In genomic region chr1:52867060-52867845, GRCh38 we compare ENCODE assay signal across 11 cellular contexts. TPM values are rescaled to one million over a fixed set of nuclear protein-coding genes. Genes with fewer than 3 reads are reported as not detected.
A peak's percentile ranks its signal among the peaks of the same experiment; 100 is the strongest.
DNase-seq lines count a peak whose midpoint lies in the region; ATAC-seq and TF ChIP-seq lines count a peak whose summit lies in the region.
"Had no signal": no experiment of that assay in that cellular context is flagged by ENCODE, and none has a peak within 500 bp of the region (broad histone marks: within the 10 kb centered on the region; RNA-seq: fewer than 3 reads in every experiment).

No MANE protein-coding gene starts in this region.

- H3K4me1 Mint-ChIP-seq in memory B cell (no peaks in the 10 kb centered on the region), T-cell (no peaks in the 10 kb centered on the region)

- no TSS peak for BruUV-seq in A673 (replicated peaks; lab: Mats Ljungman, UMichigan)

- peak; percentile 91 for ATAC-seq in GM21576 (IDR thresholded peaks at IDR 0.05; ENCODE audit: unreplicated experiment)
- ATAC-seq in HG03432 (IDR thresholded peaks at IDR 0.05; ENCODE audit: unreplicated experiment): peak; percentile 90
- peak; percentile 74 for ATAC-seq in memory B cell (ENCODE audit: low read depth)
- ATAC-seq in T-cell (replicated peaks in 1 of 4): no peak

- CTCF ChIA-PET in RWPE1 (lab: Yijun Ruan, JAX) (no interaction called here), A673 (lab: Charles Lee) (no interaction called here), T-cell (lab: Charles Lee) (interaction anchor here in 1 of 2 donors (0.7 kb wide), 1 partner anchor 441 kb away, joined by 3 read pairs; no protein-coding TSS in a partner anchor)

- POLR2A ChIA-PET in RWPE1 (lab: Yijun Ruan, JAX; ENCODE audit: low non-redundant PET) (interaction anchor here (0.6 to 0.7 kb wide), 2 partner anchors 25 to 50 kb away, joined by 4 to 6 read pairs; partner anchors contain the start of gene ZYG11A), A673 (lab: Charles Lee; ENCODE audit: low non-redundant PET) (no interaction called here), T-cell (lab: Charles Lee) (interaction anchor here in 1 of 2 donors (0.6 kb wide), 1 partner anchor 127 kb away, joined by 3 read pairs; no protein-coding TSS in a partner anchor)

- H3K4me3 ChIP-seq in A673 (ENCODE audit: low read depth, low read length, poor library complexity, severe bottlenecking): no peak overlapping the region
- H3K4me3 ChIP-seq: SJSA1 had no signal

- no peaks in the 10 kb centered on the region for H3K36me3 ChIP-seq in A673 (ENCODE audit: insufficient read depth, low read length, poor library complexity, severe bottlenecking)
- H3K36me3 ChIP-seq: SJSA1 had no signal

- H3K4me3 Mint-ChIP-seq in memory B cell (no peak overlapping the region), T-cell (no peak overlapping the region)

- no peaks in the 10 kb centered on the region for H3K36me3 Mint-ChIP-seq in memory B cell
- H3K36me3 Mint-ChIP-seq in T-cell: no peaks in the 10 kb centered on the region

- no peaks in the 10 kb centered on the region for H3K27me3 ChIP-seq in A673 (replicated peaks; ENCODE audit: insufficient read depth, low read depth, low read length, poor library complexity)
- H3K27me3 ChIP-seq: SJSA1 had no signal

- no peaks in the 10 kb centered on the region for H3K4me1 ChIP-seq in A673 (ENCODE audit: insufficient read depth, low read length, poor library complexity, severe bottlenecking)
- H3K4me1 ChIP-seq: SJSA1 had no signal

- H3K27me3 Mint-ChIP-seq in memory B cell (peaks cover 2% of the 10 kb centered on the region), T-cell (peaks cover 1 to 14% of the 10 kb centered on the region in 2 donors)

- H3K9me3 Mint-ChIP-seq in memory B cell (no peaks in the 10 kb centered on the region), T-cell (no peaks in the 10 kb centered on the region)

- TF ChIP-seq CTCF in RWPE1 (conservative IDR thresholded peaks at IDR 0.05; ENCODE audit: low read depth): no peak
- no peak for TF ChIP-seq CTCF in A673 (conservative IDR thresholded peaks at IDR 0.05; ENCODE audit: low read depth, low read length)

- DNase-seq in DMS53 (lab: John Stamatoyannopoulos, UW) (peak; percentile 43), DMS53 treated with DMSO at 0.1 percent for 48 hours (lab: John Stamatoyannopoulos, UW; ENCODE audit: unreplicated experiment) (no peak), memory B cell (ENCODE audit: low spot score in 2 of 2) (no peak), RWPE1 (ENCODE audit: low spot score) (no peak), A673 (ENCODE audit: low spot score) (no peak), T-cell (no peak)
- DNase-seq: activated T-cell treated with anti-CD3 and anti-CD28 coated beads for 4 hours had no signal

- intact Hi-C loops in A673 (cut with micrococcal nuclease; ENCODE audit: unreplicated experiment): no loop called here

- H3K27ac Mint-ChIP-seq in memory B cell (peak overlapping the region; percentile 24), T-cell (no peak overlapping the region)

- H3K9me3 ChIP-seq in A673 (ENCODE audit: low read depth, low read length, poor library complexity, severe bottlenecking): no peaks in the 10 kb centered on the region
- H3K9me3 ChIP-seq: SJSA1 had no signal

- no peak overlapping the region for H3K27ac ChIP-seq in RWPE1
- H3K27ac ChIP-seq in A673 (ENCODE audit: low read depth, low read length, poor library complexity, severe bottlenecking): no peak overlapping the region
- H3K27ac ChIP-seq: 22Rv1, SJSA1 had no signal

RNA-seq across cellular contexts. Expression of gene ZYG11A, which starts 24.7 kb away (rescaled TPM):
- total RNA-seq in A673 (2021) (0.17 and 0.31 TPM in 2 replicates), T-cell (under 1 TPM; 0.09 to 0.15 (median 0.09) TPM)

RNA-seq across cellular contexts. Expression of gene ECHDC2, which starts 54.3 kb away (rescaled TPM):
- total RNA-seq in A673 (2021) (7.4 and 14.6 TPM in 2 replicates), T-cell (100 to 1,000 TPM; 126 to 166 (median 146) TPM)

RNA-seq across cellular contexts. Expression of gene SCP2, which starts 59.8 kb away (rescaled TPM):
- total RNA-seq in A673 (2021) (73.2 and 83.4 TPM in 2 replicates), T-cell (10 to 100 TPM; 46.5 to 63.9 (median 51.8) TPM)

Comparison
In these comparisons a context has a peak if more than half of its experiments do, and no peak if none do; other contexts are left out.
1. ATAC-seq: peak in GM21576 (single experiment), HG03432 (single experiment) and memory B cell (single experiment); none in T-cell (0 of 4).